Comparison of ENCODE assay signal across 8 cellular contexts in genomic region chr2:62313433-62314227, GRCh38.
A peak's percentile ranks its signal among the peaks of the same experiment; 100 is the strongest.
DNase-seq lines count a peak whose midpoint lies in the region; ATAC-seq and TF ChIP-seq lines count a peak whose summit lies in the region.

No MANE protein-coding gene starts in this region.

- no peaks in the 10 kb centered on the region for H3K36me3 Mint-ChIP-seq in immature natural killer cell

- DNase-seq in immature natural killer cell (peak; percentile 44 to 67 (median 58)), nucleus accumbens (lab: John Stamatoyannopoulos, UW) (no peak), left ventricle myocardium inferior (no peak), left lobe of liver (ENCODE audit: low spot score) (no peak), prostate gland (ENCODE audit: low spot score) (no peak)

- H3K9me3 ChIP-seq in left ventricle myocardium inferior (replicated peaks) (no peaks in the 10 kb centered on the region), prostate gland (no peaks in the 10 kb centered on the region)

- no peaks in the 10 kb centered on the region for H3K9me3 Mint-ChIP-seq in immature natural killer cell

- no peak for TF ChIP-seq CTCF in left ventricle myocardium inferior (IDR thresholded peaks at IDR 0.05; ENCODE audit: borderline replicate concordance)
- TF ChIP-seq CTCF in prostate gland (IDR thresholded peaks at IDR 0.05) = no peak

- no peak overlapping the region for H3K27ac ChIP-seq in left ventricle myocardium inferior (replicated peaks)
- H3K27ac ChIP-seq in prostate gland = no peak overlapping the region

- peaks cover 17% of the 10 kb centered on the region for H3K4me1 ChIP-seq in left ventricle myocardium inferior
- H3K4me1 ChIP-seq in prostate gland (replicated peaks) = no peaks in the 10 kb centered on the region

- TF ChIP-seq RAD21 in Ishikawa (IDR thresholded peaks at IDR 0.05; ENCODE audit: low read depth) = no peak

- H3K36me3 ChIP-seq in left ventricle myocardium inferior = no peaks in the 10 kb centered on the region
- H3K36me3 ChIP-seq in prostate gland = no peaks in the 10 kb centered on the region

- H3K4me1 Mint-ChIP-seq in immature natural killer cell = peaks cover 41 to 56% of the 10 kb centered on the region in 2 donors

- H3K4me3 ChIP-seq in left ventricle myocardium inferior = no peak overlapping the region
- H3K4me3 ChIP-seq in prostate gland = no peak overlapping the region

- no peak for TF ChIP-seq EP300 in Ishikawa (IDR thresholded peaks at IDR 0.05; ENCODE audit: borderline replicate concordance)

- intact Hi-C loops in left ventricle myocardium inferior (cut with micrococcal nuclease) (no loop called here), prostate gland (cut with DNase I) (no loop called here)

- peak; percentile 77 for ATAC-seq in GM18861 (IDR thresholded peaks at IDR 0.05; ENCODE audit: unreplicated experiment)
- ATAC-seq in GM21786 (IDR thresholded peaks at IDR 0.05; ENCODE audit: unreplicated experiment) = peak; percentile 76
- ATAC-seq in left lobe of liver = no peak

- peak overlapping the region; percentile 77 to 88 (median 82) for H3K4me3 Mint-ChIP-seq in immature natural killer cell

- H3K27me3 ChIP-seq in left ventricle myocardium inferior (ENCODE audit: low read depth) (no peaks in the 10 kb centered on the region), prostate gland (replicated peaks; ENCODE audit: insufficient read depth) (no peaks in the 10 kb centered on the region)

- H3K27ac Mint-ChIP-seq in immature natural killer cell = peak overlapping the region; percentile 59 to 93 (median 82)

- 83% methylated on average over 3 of the region's 3 CpGs for WGBS in prostate gland

- peaks cover 0 to 2% (median 2%) of the 10 kb centered on the region in 3 donors for H3K27me3 Mint-ChIP-seq in immature natural killer cell (ENCODE audit: low read depth in 3 of 3)

- TF ChIP-seq POLR2A in prostate gland (IDR thresholded peaks at IDR 0.05) = no peak

TF ChIP-seq in Ishikawa, 13 proteins besides CTCF, POLR2A, EP300 and RAD21:
- TF ChIP-seq NFIC (IDR thresholded peaks at IDR 0.05) (no peak), REST (IDR thresholded peaks at IDR 0.05; ENCODE audit: low read depth) (peak; percentile 57; the same call in 1 of the 2 replicates), TEAD4 (IDR thresholded peaks at IDR 0.05) (no peak), EGR1 (IDR thresholded peaks at IDR 0.05) (no peak), FOXM1 (IDR thresholded peaks at IDR 0.05; ENCODE audit: borderline replicate concordance, low read depth) (no peak), TCF12 (IDR thresholded peaks at IDR 0.05; ENCODE audit: low read depth) (no peak)

Comparison
In these comparisons a context has a peak if more than half of its experiments do, and no peak if none do; other contexts are left out.
1. DNase-seq: peak in immature natural killer cell (3 of 3); none in nucleus accumbens (0 of 56), left ventricle myocardium inferior (single experiment), left lobe of liver (single experiment) and prostate gland (single experiment).